Comparison of ENCODE assay signal across 26 cellular contexts in genomic region chr4:157372154-157372553, GRCh38.
"Had no signal": no experiment of that assay in that cellular context is flagged by ENCODE, and none has a peak within 500 bp of the region (broad histone marks: within the 10 kb centered on the region; RNA-seq: fewer than 3 reads in every experiment).

No MANE protein-coding gene starts in this region.

- H3K4me3 Mint-ChIP-seq: activated CD8-positive, alpha-beta T cell treated with anti-CD3 and anti-CD28 coated beads, Interleukin-2, amount 10 ng/mL, durations not matched to agents 7 days and 5 days; activated naive CD8-positive, alpha-beta T cell treated with anti-CD3 and anti-CD28 coated beads, Interleukin-2, amount 50 U/mL, for 24 hours; brain; central memory CD8-positive, alpha-beta T cell; T-helper 17 cell; WTC11 had no signal

- H3K9me3 Mint-ChIP-seq: brain, WTC11 had no signal

- ATAC-seq: activated CD8-positive, alpha-beta T cell treated with anti-CD3 and anti-CD28 coated beads, Interleukin-2, amount 10 ng/mL, durations not matched to agents 7 days and 5 days; activated naive CD4-positive, alpha-beta T cell treated with anti-CD3 and anti-CD28 coated beads, Interleukin-2, amount 50 U/mL, for 72 hours; activated naive CD8-positive, alpha-beta T cell treated with anti-CD3 and anti-CD28 coated beads, Interleukin-2, amount 50 U/mL, for 24 hours; K562; T-helper 17 cell; WTC11 had no signal

- H3K27ac Mint-ChIP-seq: activated CD8-positive, alpha-beta T cell treated with anti-CD3 and anti-CD28 coated beads, Interleukin-2, amount 10 ng/mL, durations not matched to agents 7 days and 5 days; activated naive CD4-positive, alpha-beta T cell treated with anti-CD3 and anti-CD28 coated beads, Interleukin-2, amount 50 U/mL, for 72 hours; activated naive CD8-positive, alpha-beta T cell treated with anti-CD3 and anti-CD28 coated beads, Interleukin-2, amount 50 U/mL, for 24 hours; T-helper 17 cell; WTC11 had no signal

- DNase-seq: activated CD4-positive, alpha-beta T cell treated with anti-CD3 and anti-CD28 coated beads for 48 hours; activated CD4-positive, alpha-beta T cell treated with anti-CD3 and anti-CD28 coated beads, Interleukin-2, amount 50 U/mL, for 4 hours; activated CD4-positive, CD25-positive, alpha-beta regulatory T cell treated with anti-CD3 and anti-CD28 coated beads, Interleukin-2, amount 50 U/mL, for 72 hours; activated CD8-positive, alpha-beta memory T cell treated with anti-CD3 and anti-CD28 coated beads, Interleukin-2, amount 50 U/mL, for 48 hours; activated CD8-positive, alpha-beta T cell treated with anti-CD3 and anti-CD28 coated beads, Interleukin-2, amount 10 ng/mL, durations not matched to agents 7 days and 5 days; activated effector memory CD4-positive, alpha-beta T cell treated with anti-CD3 and anti-CD28 coated beads, Interleukin-2, amount 50 U/mL, for 16 hours; activated naive CD4-positive, alpha-beta T cell treated with Interleukin-2 at 50 U/mL for 16 hours; activated naive CD8-positive, alpha-beta T cell treated with anti-CD3 and anti-CD28 coated beads, Interleukin-2, amount 50 U/mL, for 24 hours; activated T-cell treated with anti-CD3 and anti-CD28 coated beads, Interleukin-2, amount 50 U/mL, for 1 hour; amniotic stem cell; cortex of kidney; Karpas-422; MM.1S; NCI-H1105; NCI-H1694; NCI-H2107; NCI-H510A; NCI-H526 treated with DMSO at 0.1 percent for 48 hours; PC-9; T-helper 17 cell; T-helper 9 cell had no signal

- H3K4me1 Mint-ChIP-seq: activated naive CD8-positive, alpha-beta T cell treated with anti-CD3 and anti-CD28 coated beads, Interleukin-2, amount 50 U/mL, for 24 hours; central memory CD8-positive, alpha-beta T cell; T-helper 17 cell had no signal

- H3K36me3 Mint-ChIP-seq: activated naive CD4-positive, alpha-beta T cell treated with anti-CD3 and anti-CD28 coated beads, Interleukin-2, amount 50 U/mL, for 72 hours; brain; WTC11 had no signal
